ENCODE assay signal across 1 cellular context in genomic region chr4:126776361-126776760, GRCh38.
TF ChIP-seq lines count a peak whose summit lies in the region.

No MANE protein-coding gene starts in this region.

TF ChIP-seq in GM23338, 12 proteins besides CTCF, POLR2A, EP300 and RAD21:
- TF ChIP-seq ZNF462 (CRISPR knock-in tag; IDR thresholded peaks at IDR 0.05): no peak
- no peak for TF ChIP-seq CREB1 (CRISPR knock-in tag; IDR thresholded peaks at IDR 0.05; ENCODE audit: low read depth)
- no peak for TF ChIP-seq JUNB (IDR thresholded peaks at IDR 0.05; ENCODE audit: unreplicated experiment)
- no peak for TF ChIP-seq POLR2AphosphoS5 (IDR thresholded peaks at IDR 0.05; ENCODE audit: low read depth)
- TF ChIP-seq EZH2 (IDR thresholded peaks at IDR 0.05; ENCODE audit: low read depth, unreplicated experiment): no peak
- no peak for TF ChIP-seq STAT1 (IDR thresholded peaks at IDR 0.05; ENCODE audit: unreplicated experiment)
- no peak for TF ChIP-seq ZNF331 (CRISPR knock-in tag; IDR thresholded peaks at IDR 0.05; ENCODE audit: low read depth)
- TF ChIP-seq REST (IDR thresholded peaks at IDR 0.05; ENCODE audit: unreplicated experiment): no peak
- TF ChIP-seq ETS1 (IDR thresholded peaks at IDR 0.05): no peak
